24 cellular contexts compared by ENCODE assay signal in genomic region chr22:28395520-28395919, GRCh38.
"Had no signal": no experiment of that assay in that cellular context is flagged by ENCODE, and none has a peak within 500 bp of the region (broad histone marks: within the 10 kb centered on the region; RNA-seq: fewer than 3 reads in every experiment).

No MANE protein-coding gene starts in this region.

- H3K36me3 ChIP-seq: heart right ventricle, lower lobe of right lung, neural progenitor cell, right lobe of liver, spleen, thoracic aorta, vagina had no signal

- H3K4me1 ChIP-seq: neural progenitor cell, vagina had no signal

- ATAC-seq: left colon had no signal

- H3K9ac ChIP-seq: neural progenitor cell had no signal

- H3K9me3 Mint-ChIP-seq: activated B cell treated with CpG ODN at 0.5 μM for 24 hours had no signal

- H3K9me3 ChIP-seq: body of pancreas, lower lobe of right lung, right lobe of liver, spleen, thoracic aorta, vagina had no signal

- H2AFZ ChIP-seq: neural progenitor cell had no signal

- DNase-seq: activated B cell treated with CpG ODN at 0.5 μM for 24 hours; activated CD8-positive, alpha-beta memory T cell treated with anti-CD3 and anti-CD28 coated beads, Interleukin-2, amount 10 ng/mL, durations not matched to agents 7 days and 5 days; activated naive CD4-positive, alpha-beta T cell; activated T-cell treated with anti-CD3 and anti-CD28 coated beads for 4 hours; body of pancreas; central memory CD4-positive, alpha-beta T cell; effector CD8-positive, alpha-beta T cell; heart right ventricle; left colon; lower lobe of right lung; naive B cell; posterior cingulate gyrus; right lobe of liver; spleen; stimulated activated CD4-positive, alpha-beta T cell treated with anti-CD3 and anti-CD28 coated beads, Interleukin-4, amount 100 ng/mL, for 1 hour; stimulated activated naive CD4-positive, alpha-beta T cell had no signal

- H3K4me3 ChIP-seq: body of pancreas, heart right ventricle, lower lobe of right lung, neural progenitor cell, right lobe of liver, spleen, thoracic aorta, vagina had no signal

- H3K4me2 ChIP-seq: neural progenitor cell had no signal

- H3K27ac ChIP-seq: body of pancreas, lower lobe of right lung, neural progenitor cell, spleen, thoracic aorta, vagina had no signal

- H3K27me3 Mint-ChIP-seq: activated CD4-positive, alpha-beta T cell treated with anti-CD3 and anti-CD28 coated beads for 36 hours; activated CD8-positive, alpha-beta T cell treated with anti-CD3 and anti-CD28 coated beads for 36 hours; activated naive CD8-positive, alpha-beta T cell; type B pancreatic cell had no signal

- H3K27me3 ChIP-seq: body of pancreas, heart right ventricle, neural progenitor cell, right lobe of liver, spleen, vagina had no signal

- H3K27ac Mint-ChIP-seq: activated B cell treated with CpG ODN at 0.5 μM for 24 hours; activated naive CD8-positive, alpha-beta T cell; activated T-helper 17 cell treated with anti-CD3 and anti-CD28 coated beads, Interleukin-2, amount 50 U/mL, for 72 hours; naive B cell; type B pancreatic cell had no signal

- H3K4me1 Mint-ChIP-seq: activated B cell treated with CpG ODN at 0.5 μM for 24 hours; activated T-helper 17 cell treated with anti-CD3 and anti-CD28 coated beads, Interleukin-2, amount 50 U/mL, for 72 hours; naive B cell had no signal

- H3K4me3 Mint-ChIP-seq: activated B cell treated with CpG ODN at 0.5 μM for 24 hours; activated CD4-positive, alpha-beta T cell treated with anti-CD3 and anti-CD28 coated beads for 36 hours; activated CD8-positive, alpha-beta memory T cell treated with anti-CD3 and anti-CD28 coated beads, Interleukin-2, amount 10 ng/mL, durations not matched to agents 7 days and 5 days; activated CD8-positive, alpha-beta T cell treated with anti-CD3 and anti-CD28 coated beads for 36 hours; activated naive CD8-positive, alpha-beta T cell; activated T-helper 17 cell treated with anti-CD3 and anti-CD28 coated beads, Interleukin-2, amount 50 U/mL, for 72 hours; naive B cell; neural progenitor cell; type B pancreatic cell had no signal

- H3K36me3 Mint-ChIP-seq: naive B cell had no signal
